Comparison of ENCODE assay signal across 1 cellular context in the genomic region with DNA sequence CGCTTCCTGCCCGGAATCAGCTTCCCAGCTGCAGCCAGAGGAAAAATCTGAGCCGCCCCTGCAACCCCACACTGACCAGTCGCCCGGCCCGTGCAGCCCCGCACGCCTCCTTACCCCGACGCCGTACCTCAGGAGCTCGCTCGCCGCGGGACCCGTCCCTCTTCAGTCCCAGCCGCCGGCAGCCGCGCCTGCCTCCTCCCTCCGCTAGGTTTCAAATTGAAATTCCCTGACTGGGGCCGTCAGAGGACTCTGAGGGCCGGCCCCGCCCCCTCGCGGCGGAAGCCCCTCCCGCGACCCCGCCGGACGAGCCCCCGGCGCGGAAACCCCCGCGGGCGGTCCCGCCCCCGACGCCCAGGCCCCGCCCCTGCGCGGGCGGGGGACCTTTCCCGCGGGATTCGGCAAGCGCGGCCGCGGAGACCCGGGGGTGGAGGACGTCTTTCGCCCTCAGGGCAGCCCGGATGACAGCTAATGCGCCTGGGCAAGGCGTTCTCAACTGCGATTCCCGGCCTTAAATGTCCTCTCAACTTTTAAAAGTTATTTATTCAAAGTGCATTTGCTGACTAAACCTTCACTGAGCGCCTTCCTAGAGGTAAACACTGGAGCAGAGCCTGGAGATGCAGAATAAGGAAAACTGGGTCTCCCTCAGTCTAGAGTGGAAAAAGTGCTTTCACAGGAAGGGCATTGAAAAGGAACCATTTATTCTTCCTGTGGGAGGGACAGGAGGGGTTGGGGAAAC.
A peak's percentile ranks its signal among the peaks of the same experiment; 100 is the strongest.
TF ChIP-seq lines count a peak whose summit lies in the region.

A gene (minus strand): TSS at position 218 of the 736 bp plus-strand sequence. CDS start 106,760 bp downstream, outside the sequence.

TF ChIP-seq in HepG2, 621 proteins besides CTCF, POLR2A, EP300 and RAD21 (continued from another document):
- TF ChIP-seq, protein P1, sequence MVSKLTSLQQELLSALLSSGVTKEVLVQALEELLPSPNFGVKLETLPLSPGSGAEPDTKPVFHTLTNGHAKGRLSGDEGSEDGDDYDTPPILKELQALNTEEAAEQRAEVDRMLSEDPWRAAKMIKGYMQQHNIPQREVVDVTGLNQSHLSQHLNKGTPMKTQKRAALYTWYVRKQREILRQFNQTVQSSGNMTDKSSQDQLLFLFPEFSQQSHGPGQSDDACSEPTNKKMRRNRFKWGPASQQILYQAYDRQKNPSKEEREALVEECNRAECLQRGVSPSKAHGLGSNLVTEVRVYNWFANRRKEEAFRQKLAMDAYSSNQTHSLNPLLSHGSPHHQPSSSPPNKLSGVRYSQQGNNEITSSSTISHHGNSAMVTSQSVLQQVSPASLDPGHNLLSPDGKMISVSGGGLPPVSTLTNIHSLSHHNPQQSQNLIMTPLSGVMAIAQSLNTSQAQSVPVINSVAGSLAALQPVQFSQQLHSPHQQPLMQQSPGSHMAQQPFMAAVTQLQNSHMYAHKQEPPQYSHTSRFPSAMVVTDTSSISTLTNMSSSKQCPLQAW (CRISPR knock-in tag; IDR thresholded peaks at IDR 0.05) = peak; percentile 76; the same call in 1 of the 2 replicates
- TF ChIP-seq CENPT (CRISPR knock-in tag; IDR thresholded peaks at IDR 0.05; ENCODE audit: low read depth) (no peak), CHD4 (IDR thresholded peaks at IDR 0.05; ENCODE audit: borderline replicate concordance, low read length) (no peak), SKI (IDR thresholded peaks at IDR 0.05; ENCODE audit: partially characterized antibody) (peak; percentile 78), HES4 (CRISPR knock-in tag; IDR thresholded peaks at IDR 0.05; ENCODE audit: borderline replicate concordance) (no peak), HOXA5 (CRISPR knock-in tag; IDR thresholded peaks at IDR 0.05) (no peak), HNRNPL (IDR thresholded peaks at IDR 0.05; ENCODE audit: low read depth, low read length) (no peak), BRD4 (CRISPR knock-in tag; IDR thresholded peaks at IDR 0.05) (no peak; the same call in 1 of the 2 replicates), ZNF792 (CRISPR knock-in tag; IDR thresholded peaks at IDR 0.05) (peak; percentile 51; the same call in 1 of the 2 replicates), FOXC1 (CRISPR knock-in tag; IDR thresholded peaks at IDR 0.05; ENCODE audit: borderline replicate concordance) (peak; percentile 69)
- TF ChIP-seq, protein P2, sequence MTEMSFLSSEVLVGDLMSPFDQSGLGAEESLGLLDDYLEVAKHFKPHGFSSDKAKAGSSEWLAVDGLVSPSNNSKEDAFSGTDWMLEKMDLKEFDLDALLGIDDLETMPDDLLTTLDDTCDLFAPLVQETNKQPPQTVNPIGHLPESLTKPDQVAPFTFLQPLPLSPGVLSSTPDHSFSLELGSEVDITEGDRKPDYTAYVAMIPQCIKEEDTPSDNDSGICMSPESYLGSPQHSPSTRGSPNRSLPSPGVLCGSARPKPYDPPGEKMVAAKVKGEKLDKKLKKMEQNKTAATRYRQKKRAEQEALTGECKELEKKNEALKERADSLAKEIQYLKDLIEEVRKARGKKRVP (CRISPR knock-in tag; IDR thresholded peaks at IDR 0.05) = no peak
- TF ChIP-seq, protein P3, sequence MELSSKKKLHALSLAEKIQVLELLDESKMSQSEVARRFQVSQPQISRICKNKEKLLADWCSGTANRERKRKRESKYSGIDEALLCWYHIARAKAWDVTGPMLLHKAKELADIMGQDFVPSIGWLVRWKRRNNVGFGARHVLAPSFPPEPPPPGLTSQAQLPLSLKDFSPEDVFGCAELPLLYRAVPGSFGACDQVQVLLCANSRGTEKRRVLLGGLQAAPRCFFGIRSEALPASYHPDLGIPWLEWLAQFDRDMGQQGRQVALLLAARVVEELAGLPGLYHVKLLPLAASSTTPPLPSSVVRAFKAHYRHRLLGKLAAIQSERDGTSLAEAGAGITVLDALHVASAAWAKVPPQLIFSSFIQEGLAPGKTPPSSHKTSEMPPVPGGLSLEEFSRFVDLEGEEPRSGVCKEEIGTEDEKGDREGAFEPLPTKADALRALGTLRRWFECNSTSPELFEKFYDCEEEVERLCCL (CRISPR knock-in tag; IDR thresholded peaks at IDR 0.05; ENCODE audit: borderline replicate concordance) = 0 out of 2 replicates have a peak, but pooled peaks have one; percentile 25
- TF ChIP-seq, protein P4, sequence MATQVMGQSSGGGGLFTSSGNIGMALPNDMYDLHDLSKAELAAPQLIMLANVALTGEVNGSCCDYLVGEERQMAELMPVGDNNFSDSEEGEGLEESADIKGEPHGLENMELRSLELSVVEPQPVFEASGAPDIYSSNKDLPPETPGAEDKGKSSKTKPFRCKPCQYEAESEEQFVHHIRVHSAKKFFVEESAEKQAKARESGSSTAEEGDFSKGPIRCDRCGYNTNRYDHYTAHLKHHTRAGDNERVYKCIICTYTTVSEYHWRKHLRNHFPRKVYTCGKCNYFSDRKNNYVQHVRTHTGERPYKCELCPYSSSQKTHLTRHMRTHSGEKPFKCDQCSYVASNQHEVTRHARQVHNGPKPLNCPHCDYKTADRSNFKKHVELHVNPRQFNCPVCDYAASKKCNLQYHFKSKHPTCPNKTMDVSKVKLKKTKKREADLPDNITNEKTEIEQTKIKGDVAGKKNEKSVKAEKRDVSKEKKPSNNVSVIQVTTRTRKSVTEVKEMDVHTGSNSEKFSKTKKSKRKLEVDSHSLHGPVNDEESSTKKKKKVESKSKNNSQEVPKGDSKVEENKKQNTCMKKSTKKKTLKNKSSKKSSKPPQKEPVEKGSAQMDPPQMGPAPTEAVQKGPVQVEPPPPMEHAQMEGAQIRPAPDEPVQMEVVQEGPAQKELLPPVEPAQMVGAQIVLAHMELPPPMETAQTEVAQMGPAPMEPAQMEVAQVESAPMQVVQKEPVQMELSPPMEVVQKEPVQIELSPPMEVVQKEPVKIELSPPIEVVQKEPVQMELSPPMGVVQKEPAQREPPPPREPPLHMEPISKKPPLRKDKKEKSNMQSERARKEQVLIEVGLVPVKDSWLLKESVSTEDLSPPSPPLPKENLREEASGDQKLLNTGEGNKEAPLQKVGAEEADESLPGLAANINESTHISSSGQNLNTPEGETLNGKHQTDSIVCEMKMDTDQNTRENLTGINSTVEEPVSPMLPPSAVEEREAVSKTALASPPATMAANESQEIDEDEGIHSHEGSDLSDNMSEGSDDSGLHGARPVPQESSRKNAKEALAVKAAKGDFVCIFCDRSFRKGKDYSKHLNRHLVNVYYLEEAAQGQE (IDR thresholded peaks at IDR 0.05; ENCODE audit: borderline replicate concordance in 1 of 2, low read depth in 1 of 2, low read length in 2 of 2) = peak in 1 of 2 experiments; percentile 64; a peak in 2 of 4 replicates
